19 cellular contexts compared by ENCODE assay signal in the genomic region with DNA sequence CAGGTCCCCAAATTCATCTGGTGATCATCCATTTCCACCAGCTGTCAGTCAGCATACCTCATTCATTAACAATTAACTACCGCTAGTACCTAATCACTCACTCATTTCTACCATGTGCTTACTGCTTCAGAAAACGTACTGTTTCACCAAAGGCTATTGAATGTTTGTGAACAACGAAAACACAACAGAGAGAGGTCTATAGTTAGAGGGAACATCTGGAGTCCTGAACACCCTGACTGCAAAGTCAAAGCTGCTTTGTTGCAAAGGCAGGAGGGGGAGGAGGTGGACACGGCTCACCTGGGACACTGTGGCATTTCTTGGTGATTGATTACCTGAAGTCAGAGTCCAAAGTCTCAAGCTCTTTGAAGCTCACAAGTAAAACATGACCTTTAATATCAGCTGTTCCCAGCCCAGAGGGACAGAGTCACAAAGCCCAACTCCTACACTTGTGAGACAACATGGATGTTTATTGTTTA.
DNase-seq lines count a peak whose midpoint lies in the region; ATAC-seq lines count a peak whose summit lies in the region.
"Had no signal": no experiment of that assay in that cellular context is flagged by ENCODE, and none has a peak within 500 bp of the region (broad histone marks: within the 10 kb centered on the region; RNA-seq: fewer than 3 reads in every experiment).

No MANE protein-coding gene starts in this region.

- no peak overlapping the region for H3K4me3 Mint-ChIP-seq in activated T-helper 1 cell treated with anti-CD3 and anti-CD28 coated beads, Interleukin-12 subunit alpha, Interleukin-12 subunit beta, Interleukin-2, Interleukin-4 antibody, amounts not matched to agents 30 ng/mL and 10 ng/mL and 1 ng/mL, durations not matched to agents 14 hours and 24 hours and 36 hours
- H3K4me3 Mint-ChIP-seq: activated naive CD4-positive, alpha-beta T cell treated with anti-CD3 and anti-CD28 coated beads, Interleukin-2, amount 10 ng/mL, durations not matched to agents 7 days and 5 days; CD4-positive, alpha-beta T cell had no signal

- H3K27ac Mint-ChIP-seq in activated T-helper 1 cell treated with anti-CD3 and anti-CD28 coated beads, Interleukin-12 subunit alpha, Interleukin-12 subunit beta, Interleukin-2, Interleukin-4 antibody, amounts not matched to agents 30 ng/mL and 10 ng/mL and 1 ng/mL, durations not matched to agents 14 hours and 24 hours and 36 hours: no peak overlapping the region
- H3K27ac Mint-ChIP-seq: activated naive CD4-positive, alpha-beta T cell treated with anti-CD3 and anti-CD28 coated beads, Interleukin-2, amount 10 ng/mL, durations not matched to agents 7 days and 5 days; CD4-positive, alpha-beta T cell had no signal

- no peaks in the 10 kb centered on the region for H3K36me3 Mint-ChIP-seq in activated T-helper 1 cell treated with anti-CD3 and anti-CD28 coated beads, Interleukin-12 subunit alpha, Interleukin-12 subunit beta, Interleukin-2, Interleukin-4 antibody, amounts not matched to agents 30 ng/mL and 10 ng/mL and 1 ng/mL, durations not matched to agents 14 hours and 24 hours and 36 hours (ENCODE audit: low read depth)
- H3K36me3 Mint-ChIP-seq: activated naive CD4-positive, alpha-beta T cell treated with anti-CD3 and anti-CD28 coated beads, Interleukin-2, amount 10 ng/mL, durations not matched to agents 7 days and 5 days had no signal

- ATAC-seq in GM18508 (IDR thresholded peaks at IDR 0.05; ENCODE audit: insufficient read depth, unreplicated experiment) (peak; percentile 76), GM19463 (IDR thresholded peaks at IDR 0.05; ENCODE audit: unreplicated experiment) (peak; percentile 71), HG03354 (IDR thresholded peaks at IDR 0.05; ENCODE audit: poor library complexity, severe bottlenecking, unreplicated experiment) (peak; percentile 84), left lobe of liver (peak; percentile 92), HG02840 (IDR thresholded peaks at IDR 0.05; ENCODE audit: low FRiP score, unreplicated experiment) (no peak)
- ATAC-seq: gastrocnemius medialis had no signal

- peak; percentile 53 for DNase-seq in left lobe of liver (ENCODE audit: low spot score)
- DNase-seq in activated T-helper 1 cell treated with anti-CD3 and anti-CD28 coated beads, Interleukin-12 subunit alpha, Interleukin-12 subunit beta, Interleukin-2, Interleukin-4 antibody, amounts not matched to agents 30 ng/mL and 10 ng/mL and 1 ng/mL, durations not matched to agents 14 hours and 24 hours and 36 hours (ENCODE audit: low spot score): no peak
- no peak for DNase-seq in NK-92 (lab: John Stamatoyannopoulos, UW; ENCODE audit: unreplicated experiment)
- DNase-seq in stimulated activated CD4-positive, alpha-beta T cell treated with anti-CD3 and anti-CD28 coated beads, Interleukin-2, amount 100 ng/mL, for 24 hours: no peak
- DNase-seq: activated CD4-positive, alpha-beta T cell treated with anti-CD3 and anti-CD28 coated beads, Interleukin-2, amount 50 U/mL, for 1 hour; activated naive CD4-positive, alpha-beta T cell treated with anti-CD3 and anti-CD28 coated beads, Interleukin-2, amount 10 ng/mL, durations not matched to agents 7 days and 5 days; CD4-positive, alpha-beta T cell; cortex of kidney; DND-41; gastrocnemius medialis; IMR-90; mammary epithelial cell; NCI-H1930; NCI-H524; OCI-M1 had no signal

- H3K9me3 Mint-ChIP-seq in activated T-helper 1 cell treated with anti-CD3 and anti-CD28 coated beads, Interleukin-12 subunit alpha, Interleukin-12 subunit beta, Interleukin-2, Interleukin-4 antibody, amounts not matched to agents 30 ng/mL and 10 ng/mL and 1 ng/mL, durations not matched to agents 14 hours and 24 hours and 36 hours: no peaks in the 10 kb centered on the region
- H3K9me3 Mint-ChIP-seq: activated naive CD4-positive, alpha-beta T cell treated with anti-CD3 and anti-CD28 coated beads, Interleukin-2, amount 10 ng/mL, durations not matched to agents 7 days and 5 days; CD4-positive, alpha-beta T cell had no signal

- H3K27me3 Mint-ChIP-seq in activated T-helper 1 cell treated with anti-CD3 and anti-CD28 coated beads, Interleukin-12 subunit alpha, Interleukin-12 subunit beta, Interleukin-2, Interleukin-4 antibody, amounts not matched to agents 30 ng/mL and 10 ng/mL and 1 ng/mL, durations not matched to agents 14 hours and 24 hours and 36 hours (ENCODE audit: insufficient read depth): no peaks in the 10 kb centered on the region

- no peaks in the 10 kb centered on the region for H3K4me1 Mint-ChIP-seq in activated T-helper 1 cell treated with anti-CD3 and anti-CD28 coated beads, Interleukin-12 subunit alpha, Interleukin-12 subunit beta, Interleukin-2, Interleukin-4 antibody, amounts not matched to agents 30 ng/mL and 10 ng/mL and 1 ng/mL, durations not matched to agents 14 hours and 24 hours and 36 hours (ENCODE audit: low read depth)
- H3K4me1 Mint-ChIP-seq: activated naive CD4-positive, alpha-beta T cell treated with anti-CD3 and anti-CD28 coated beads, Interleukin-2, amount 10 ng/mL, durations not matched to agents 7 days and 5 days had no signal

- intact Hi-C loops in activated T-helper 1 cell treated with anti-CD3 and anti-CD28 coated beads, Interleukin-12 subunit alpha, Interleukin-12 subunit beta, Interleukin-2, Interleukin-4 antibody, amounts not matched to agents 30 ng/mL and 10 ng/mL and 1 ng/mL, durations not matched to agents 14 hours and 24 hours and 36 hours (cut with micrococcal nuclease): no loop called here
